In the genomic region with DNA sequence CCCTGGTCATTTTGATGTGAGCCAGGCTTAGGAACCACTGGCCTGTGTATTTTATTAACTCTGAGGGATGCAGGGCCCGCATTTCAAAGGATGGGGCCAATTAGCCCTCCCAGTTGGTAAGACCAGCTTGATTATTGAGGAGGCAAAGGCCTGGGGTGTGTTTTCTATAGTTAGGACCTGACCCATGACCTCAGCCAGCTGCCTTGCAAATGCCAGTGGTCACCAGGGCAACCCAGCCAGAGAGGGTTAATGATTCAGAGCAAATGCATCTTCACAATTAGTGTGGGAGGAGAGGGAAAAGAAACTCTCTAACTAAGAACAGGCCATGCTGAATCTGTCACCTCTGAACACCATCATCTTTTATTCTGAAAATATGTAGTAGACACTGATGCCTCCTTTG, we compare ENCODE assay signal across 13 cellular contexts.
DNase-seq lines count a peak whose midpoint lies in the region; ATAC-seq and TF ChIP-seq lines count a peak whose summit lies in the region.
"Had no signal": no experiment of that assay in that cellular context is flagged by ENCODE, and none has a peak within 500 bp of the region (broad histone marks: within the 10 kb centered on the region; RNA-seq: fewer than 3 reads in every experiment).

No MANE protein-coding gene starts in this region.

- H4K20me1 ChIP-seq in GM23248 (ENCODE audit: insufficient read depth) (no peaks in the 10 kb centered on the region), PC-3 (ENCODE audit: low read length) (no peaks in the 10 kb centered on the region)

- in situ Hi-C loops in GM23248 (cut with MboI) (no loop called here), GM13976 (cut with MboI; ENCODE audit: low sequenced_read_pairs, unreplicated experiment) (loop anchor here (25.0 kb wide), 1 partner anchor 591 kb away; no protein-coding TSS in a partner anchor)

- no peak overlapping the region for H2AFZ ChIP-seq in GM23248
- H2AFZ ChIP-seq in PC-3 (ENCODE audit: low read length): no peak overlapping the region

- peak overlapping the region; percentile 78 for H3K27ac ChIP-seq in GM23248
- no peak overlapping the region for H3K27ac ChIP-seq in PC-3 (ENCODE audit: low read length)
- no peak overlapping the region for H3K27ac ChIP-seq in upper lobe of left lung
- H3K27ac ChIP-seq: adrenal gland, prostate gland had no signal

- no peak for TF ChIP-seq POLR2A in upper lobe of left lung (IDR thresholded peaks at IDR 0.05)

- peak; percentile 64 for DNase-seq in BJ (ENCODE audit: low read depth)
- peak; percentile 93 for DNase-seq in GM23248
- peak; percentile 97 for DNase-seq in RPMI7951 (ENCODE audit: low read depth)
- peak; percentile 46 for DNase-seq in iPS-NIHi11 (ENCODE audit: low spot score)
- DNase-seq in PC-3: no peak
- no peak for DNase-seq in cortex of kidney (lab: John Stamatoyannopoulos, UW)
- DNase-seq in GM13976 (ENCODE audit: low spot score): no peak
- no peak for DNase-seq in upper lobe of left lung
- DNase-seq: activated B cell treated with CpG ODN at 0.5 μM for 24 hours; adrenal gland; CD4-positive, alpha-beta memory T cell; NK-92 treated with Interleukin-12 subunit alpha and Interleukin-12 subunit beta, amount 100 ng/mL, for 24 hours had no signal

- H3K4me1 ChIP-seq in GM23248 (ENCODE audit: insufficient read depth): peaks cover 84% of the 10 kb centered on the region
- no peaks in the 10 kb centered on the region for H3K4me1 ChIP-seq in PC-3 (ENCODE audit: insufficient read depth, low read length)
- peaks cover 15 to 20% (median 18%) of the 10 kb centered on the region in 4 donors for H3K4me1 ChIP-seq in upper lobe of left lung
- H3K4me1 ChIP-seq: prostate gland had no signal

- H3K9me3 ChIP-seq in GM23248 (ENCODE audit: low read depth) (no peaks in the 10 kb centered on the region), PC-3 (ENCODE audit: low read length) (peaks cover 6% of the 10 kb centered on the region; the same call in 1 of the 2 replicates), upper lobe of left lung (no peaks in the 10 kb centered on the region)
- H3K9me3 ChIP-seq: adrenal gland, prostate gland had no signal

- 8 to 40% methylated on average over 1 of the region's 1 CpG for WGBS in GM23248 (ENCODE audit: low coverage in 1 of 2, low lambda C conversion rate in 2 of 2, missing lambda C conversion rate in 2 of 2), 2 experiments
- 67 to 100% methylated on average over 1 of the region's 1 CpG for WGBS in upper lobe of left lung, 2 donors

- no TSS peak for BruUV-seq in PC-3 (replicated peaks; lab: Mats Ljungman, UMichigan)

- H3K27me3 ChIP-seq in BJ (ENCODE audit: control insufficient read depth, insufficient read depth, low read length): no peaks in the 10 kb centered on the region
- no peaks in the 10 kb centered on the region for H3K27me3 ChIP-seq in GM23248 (replicated peaks; ENCODE audit: insufficient read depth)
- H3K27me3 ChIP-seq in PC-3 (ENCODE audit: low read length): no peaks in the 10 kb centered on the region
- H3K27me3 ChIP-seq in upper lobe of left lung: no peaks in the 10 kb centered on the region
- H3K27me3 ChIP-seq: adrenal gland had no signal

- H3F3A ChIP-seq in GM23248 (ENCODE audit: insufficient read depth) (peaks cover 70% of the 10 kb centered on the region), PC-3 (ENCODE audit: low read length, unreplicated experiment) (no peaks in the 10 kb centered on the region)

- H3K4me3 ChIP-seq in BJ (ENCODE audit: low read depth, low read length): no peak overlapping the region
- no peak overlapping the region for H3K4me3 ChIP-seq in GM23248
- H3K4me3 ChIP-seq in PC-3 (ENCODE audit: low read length): no peak overlapping the region
- H3K4me3 ChIP-seq in upper lobe of left lung: no peak overlapping the region
- H3K4me3 ChIP-seq: adrenal gland, prostate gland had no signal

- H3K36me3 ChIP-seq in BJ (ENCODE audit: control insufficient read depth, insufficient read depth, low read length) (no peaks in the 10 kb centered on the region), GM23248 (ENCODE audit: low read depth) (no peaks in the 10 kb centered on the region), PC-3 (ENCODE audit: low read depth, low read length) (no peaks in the 10 kb centered on the region), upper lobe of left lung (no peaks in the 10 kb centered on the region)
- H3K36me3 ChIP-seq: adrenal gland, prostate gland had no signal

- TF ChIP-seq CTCF in BJ (IDR thresholded peaks at IDR 0.05; ENCODE audit: insufficient read depth, low read depth, low read length) (no peak), PC-3 (conservative IDR thresholded peaks at IDR 0.05; ENCODE audit: low read depth, low read length) (no peak), GM13976 (IDR thresholded peaks at IDR 0.05; ENCODE audit: borderline replicate concordance, control extremely low read depth, extremely low read depth, insufficient read depth, missing control alignments) (no peak), upper lobe of left lung (IDR thresholded peaks at IDR 0.05) (no peak)

- H3K79me2 ChIP-seq in GM23248 (ENCODE audit: insufficient read depth) (no peaks in the 10 kb centered on the region), PC-3 (ENCODE audit: low read length) (no peaks in the 10 kb centered on the region)

- POLR2A ChIA-PET in BJ (lab: Charles Lee): no interaction called here
- POLR2A ChIA-PET in PC-3 (lab: Charles Lee; ENCODE audit: unreplicated experiment): no interaction called here

- H3K9ac ChIP-seq in GM23248 (peak overlapping the region; percentile 41), PC-3 (ENCODE audit: low read length) (no peak overlapping the region)

- H3K4me2 ChIP-seq in GM23248 (ENCODE audit: unreplicated experiment) (peak overlapping the region; percentile 40), PC-3 (ENCODE audit: low read length) (no peak overlapping the region)

- intact Hi-C loops in PC-3 (cut with micrococcal nuclease): no loop called here

- H3K9me2 ChIP-seq in GM23248 (ENCODE audit: insufficient read depth): no peaks in the 10 kb centered on the region
- no peaks in the 10 kb centered on the region for H3K9me2 ChIP-seq in PC-3 (replicated peaks; ENCODE audit: low read length)

- CTCF ChIA-PET in BJ (lab: Yijun Ruan, JAX) (interaction anchor here (0.9 to 6.0 kb wide), 5 partner anchors 13 to 27 kb away, joined by 3 to 36 read pairs (median 5); no protein-coding TSS in a partner anchor), PC-3 (lab: Charles Lee) (no interaction called here)

- no peak for ATAC-seq in PC-3
- no peak for ATAC-seq in upper lobe of left lung (ENCODE audit: low FRiP score in 2 of 2)

- TF ChIP-seq EP300 in upper lobe of left lung (IDR thresholded peaks at IDR 0.05): no peak

Comparison
In these comparisons a context has a peak if more than half of its experiments do, and no peak if none do; other contexts are left out.
1. DNase-seq: peak in BJ (single experiment), GM23248 (single experiment), RPMI7951 (single experiment) and iPS-NIHi11 (single experiment); none in PC-3 (single experiment), cortex of kidney (single experiment), GM13976 (single experiment) and upper lobe of left lung (0 of 2).